In the genomic region with DNA sequence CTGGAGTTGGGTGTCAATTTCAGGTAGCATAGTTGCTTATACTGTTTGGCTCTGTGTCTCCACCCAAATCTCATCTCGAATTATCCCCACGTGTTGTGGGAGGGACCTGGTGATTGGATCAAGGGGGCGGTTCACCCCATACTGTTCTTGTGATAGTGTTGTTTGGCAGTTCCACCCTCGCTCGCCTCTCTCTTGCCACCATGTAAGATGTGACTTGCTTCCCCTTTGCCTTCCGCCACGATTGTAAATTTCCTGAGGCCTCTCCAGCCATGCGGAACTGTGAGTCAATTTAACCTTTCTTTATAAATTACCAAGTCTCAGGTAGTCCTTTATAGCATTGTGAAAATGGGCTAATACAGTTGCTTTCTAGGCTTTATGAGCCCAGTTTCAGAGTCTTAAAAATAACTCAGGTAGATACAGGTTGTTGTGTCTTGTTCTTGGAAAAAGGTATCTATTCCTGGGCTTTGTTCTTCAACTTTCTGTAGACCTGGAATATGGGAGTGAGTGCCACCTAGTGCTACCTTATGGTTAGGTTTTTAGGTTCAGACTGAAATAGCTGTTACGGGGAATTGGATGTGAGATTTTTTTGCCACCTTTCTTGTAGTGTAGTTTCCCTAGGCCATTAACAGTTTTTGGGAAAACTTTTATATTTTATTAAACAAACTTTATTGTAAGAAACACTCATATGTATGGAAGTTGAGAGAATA, we compare ENCODE assay signal across 11 cellular contexts. TPM values are rescaled to one million over a fixed set of nuclear protein-coding genes. Genes with fewer than 3 reads are reported as not detected.
A peak's percentile ranks its signal among the peaks of the same experiment; 100 is the strongest.
DNase-seq lines count a peak whose midpoint lies in the region; ATAC-seq, FAIRE-seq and TF ChIP-seq lines count a peak whose summit lies in the region.
"Had no signal": no experiment of that assay in that cellular context is flagged by ENCODE, and none has a peak within 500 bp of the region (broad histone marks: within the 10 kb centered on the region; RNA-seq: fewer than 3 reads in every experiment).

No MANE protein-coding gene starts in this region.

- no peaks in the 10 kb centered on the region for H3K27me3 ChIP-seq in cardiac muscle cell
- no peaks in the 10 kb centered on the region for H3K27me3 ChIP-seq in right atrium auricular region
- no peaks in the 10 kb centered on the region for H3K27me3 ChIP-seq in endodermal cell (ENCODE audit: control insufficient read depth, insufficient read depth, low read length, poor library complexity, severe bottlenecking)
- H3K27me3 ChIP-seq in small intestine (ENCODE audit: control insufficient read depth in 2 of 2, insufficient read depth in 2 of 2, low read length in 2 of 2) = no peaks in the 10 kb centered on the region
- H3K27me3 ChIP-seq: SJCRH30 had no signal

- no peaks in the 10 kb centered on the region for H3K27me3 Mint-ChIP-seq in endodermal cell (ENCODE audit: insufficient read depth)

- WGBS in endodermal cell (ENCODE audit: insufficient coverage in 1 of 2, insufficient read length in 1 of 2), 2 experiments = 80 to 95% methylated on average over 1 to 9 of the region's 9 CpGs
- WGBS in small intestine, 3 donors = 67 to 82% (median 76%) methylated on average over 9 of the region's 9 CpGs

- H3K27ac ChIP-seq in cardiac muscle cell (peak overlapping the region; percentile 7), right atrium auricular region (no peak overlapping the region), endodermal cell (ENCODE audit: low read depth, low read length) (no peak overlapping the region), small intestine (ENCODE audit: low read depth in 1 of 2, low read length in 1 of 2) (no peak overlapping the region)
- H3K27ac ChIP-seq: SJCRH30 had no signal

- no peak for FAIRE-seq in small intestine (lab: Jason Lieb, UNC)

- TF ChIP-seq CTCF in cardiac muscle cell (IDR thresholded peaks at IDR 0.05; ENCODE audit: low read depth, low read length) (peak; percentile 25), right atrium auricular region (IDR thresholded peaks at IDR 0.05) (peak in 1 of 2 donors; percentile 18), endodermal cell (conservative IDR thresholded peaks at IDR 0.05) (peak; percentile 62)

- H3K27ac Mint-ChIP-seq in endodermal cell = no peak overlapping the region

- H3K9me3 ChIP-seq in cardiac muscle cell (ENCODE audit: low read depth) (no peaks in the 10 kb centered on the region), right atrium auricular region (no peaks in the 10 kb centered on the region), endodermal cell (ENCODE audit: control insufficient read depth, low read length) (no peaks in the 10 kb centered on the region), small intestine (ENCODE audit: control insufficient read depth, low read depth) (no peaks in the 10 kb centered on the region)
- H3K9me3 ChIP-seq: SJCRH30 had no signal

- DNase-seq in cardiac muscle cell (ENCODE audit: low read depth in 1 of 2, low spot score in 1 of 2) = no peak
- DNase-seq in right atrium auricular region (ENCODE audit: low spot score) = no peak
- DNase-seq in NCI-H2227 treated with DMSO at 0.1 percent for 48 hours (lab: John Stamatoyannopoulos, UW) = peak; percentile 12
- no peak for DNase-seq in endodermal cell
- DNase-seq in small intestine = peak; percentile 10
- DNase-seq in NCI-H2029 (lab: John Stamatoyannopoulos, UW) = no peak
- DNase-seq in NCI-H1092 treated with DMSO at 0.1 percent for 48 hours (lab: John Stamatoyannopoulos, UW) = no peak
- DNase-seq: GDM1, natural killer cell, SJCRH30 had no signal

- H3K4me1 ChIP-seq in cardiac muscle cell (ENCODE audit: low read depth) (no peaks in the 10 kb centered on the region), right atrium auricular region (no peaks in the 10 kb centered on the region), endodermal cell (ENCODE audit: control insufficient read depth, insufficient read depth, low read length) (no peaks in the 10 kb centered on the region), small intestine (ENCODE audit: control insufficient read depth in 2 of 2, insufficient read depth in 1 of 2, low read depth in 1 of 2, low read length in 1 of 2) (no peaks in the 10 kb centered on the region)
- H3K4me1 ChIP-seq: SJCRH30 had no signal

- no peaks in the 10 kb centered on the region for H3K4me1 Mint-ChIP-seq in endodermal cell

- H3K4me3 ChIP-seq in cardiac muscle cell (no peak overlapping the region), right atrium auricular region (no peak overlapping the region), endodermal cell (ENCODE audit: low read length) (no peak overlapping the region), small intestine (ENCODE audit: low read depth in 1 of 2, low read length in 2 of 2) (no peak overlapping the region)
- H3K4me3 ChIP-seq: SJCRH30 had no signal

- ATAC-seq in HG02884 (IDR thresholded peaks at IDR 0.05; ENCODE audit: unreplicated experiment) = no peak

- no peak overlapping the region for H3K9ac ChIP-seq in endodermal cell (ENCODE audit: extremely low read depth, low read length, poor library complexity, severe bottlenecking)

- peaks cover 63% of the 10 kb centered on the region for H3K36me3 ChIP-seq in cardiac muscle cell
- H3K36me3 ChIP-seq in right atrium auricular region = peaks cover 75% of the 10 kb centered on the region
- peaks cover 91% of the 10 kb centered on the region for H3K36me3 ChIP-seq in endodermal cell (ENCODE audit: control insufficient read depth, insufficient read depth, low read length)
- peaks cover 4 to 14% of the 10 kb centered on the region in 2 donors for H3K36me3 ChIP-seq in small intestine (ENCODE audit: control insufficient read depth in 2 of 2, insufficient read depth in 2 of 2, low read length in 2 of 2)

- H3K4me3 Mint-ChIP-seq in endodermal cell = no peak overlapping the region
- H3K4me3 Mint-ChIP-seq: natural killer cell had no signal

- H3K9me3 Mint-ChIP-seq in endodermal cell = peaks cover 55% of the 10 kb centered on the region
- H3K9me3 Mint-ChIP-seq: natural killer cell had no signal

- peaks cover 80% of the 10 kb centered on the region for H3K36me3 Mint-ChIP-seq in endodermal cell (ENCODE audit: low read depth)
- H3K36me3 Mint-ChIP-seq: natural killer cell had no signal

RNA-seq across cellular contexts. Expression of gene PGK1, which starts 15.6 kb away (rescaled TPM):
- 602 and 938 TPM in 2 replicates for total RNA-seq in cardiac muscle cell
- 1,198 and 1,568 TPM in 2 replicates for polyA plus RNA-seq in cardiac muscle cell
- 100 to 1,000 TPM; 197 to 263 TPM for total RNA-seq in right atrium auricular region
- 100 to 1,000 TPM; 277 to 296 TPM for total RNA-seq in endodermal cell
- 321 TPM for polyA plus RNA-seq in endodermal cell (2013, experiment 1 of 2)
- polyA plus RNA-seq in endodermal cell (2013, experiment 2 of 2) = 341 TPM
- polyA plus RNA-seq in small intestine = 100 to 1,000 TPM; 185 to 227 (median 188) TPM

RNA-seq across cellular contexts. Expression of gene TAF9B, which starts 19.8 kb away (rescaled TPM):
- total RNA-seq in cardiac muscle cell (9.6 and 10.4 TPM in 2 replicates), right atrium auricular region (10 to 100 TPM; 36.6 to 36.7 TPM), endodermal cell (10 to 100 TPM; 44.0 to 53.1 TPM)
- polyA plus RNA-seq in cardiac muscle cell (18.3 and 20.3 TPM in 2 replicates), small intestine (1 to 10 TPM; 1.6 to 8.0 (median 5.4) TPM)
- polyA plus RNA-seq in endodermal cell (2013, experiment 1 of 2) = 3.5 TPM
- 3.4 TPM for polyA plus RNA-seq in endodermal cell (2013, experiment 2 of 2)

Comparison
In these comparisons a context has a peak if more than half of its experiments do, and no peak if none do; other contexts are left out.
1. DNase-seq: peak in NCI-H2227 treated with DMSO at 0.1 percent for 48 hours (single experiment) and small intestine (single experiment); none in cardiac muscle cell (0 of 2), right atrium auricular region (single experiment), endodermal cell (single experiment), NCI-H2029 (single experiment) and NCI-H1092 treated with DMSO at 0.1 percent for 48 hours (single experiment).